In genomic region chr2:197391220-197391717, GRCh38 we compare ENCODE assay signal across 17 cellular contexts.
"Had no signal": no experiment of that assay in that cellular context is flagged by ENCODE, and none has a peak within 500 bp of the region (broad histone marks: within the 10 kb centered on the region; RNA-seq: fewer than 3 reads in every experiment).

No MANE protein-coding gene starts in this region.

- H3K27ac Mint-ChIP-seq: dendritic cell treated with granulocyte-macrophage colony-stimulating factor and Interleukin-4, amounts not matched to agents 40 ng/mL and 50 ng/mL, for 4 days; effector memory CD8-positive, alpha-beta T cell had no signal

- H3K27ac ChIP-seq: esophagus squamous epithelium, heart left ventricle, stomach, thoracic aorta had no signal

- DNase-seq: effector memory CD8-positive, alpha-beta T cell; esophagus squamous epithelium; foreskin melanocyte; heart left ventricle; hippocampal formation; naive thymus-derived CD4-positive, alpha-beta T cell; posterior cingulate gyrus; small intestine; stimulated activated CD4-positive, alpha-beta T cell treated with anti-CD3 and anti-CD28 coated beads, Interleukin-12 subunit alpha, Interleukin-12 subunit beta, amount 100 ng/mL, for 4 hours; stimulated activated naive CD4-positive, alpha-beta T cell; stomach; substantia nigra; trophoblast cell had no signal

- H3K27me3 Mint-ChIP-seq: dendritic cell treated with granulocyte-macrophage colony-stimulating factor and Interleukin-4, amounts not matched to agents 40 ng/mL and 50 ng/mL, for 4 days; effector memory CD8-positive, alpha-beta T cell had no signal

- H3K9me3 ChIP-seq: esophagus squamous epithelium, heart left ventricle, stomach, thoracic aorta had no signal

- FAIRE-seq: colon, small intestine had no signal

- H3K4me1 Mint-ChIP-seq: neural crest cell had no signal

- H3K4me3 ChIP-seq: esophagus squamous epithelium, heart left ventricle, stomach, thoracic aorta had no signal

- H3K4me3 Mint-ChIP-seq: dendritic cell treated with granulocyte-macrophage colony-stimulating factor and Interleukin-4, amounts not matched to agents 40 ng/mL and 50 ng/mL, for 4 days; effector memory CD8-positive, alpha-beta T cell; naive thymus-derived CD4-positive, alpha-beta T cell; neural crest cell had no signal

- H3K9me3 Mint-ChIP-seq: dendritic cell treated with granulocyte-macrophage colony-stimulating factor and Interleukin-4, amounts not matched to agents 40 ng/mL and 50 ng/mL, for 4 days; effector memory CD8-positive, alpha-beta T cell; naive thymus-derived CD4-positive, alpha-beta T cell; neural crest cell had no signal

- H3K27me3 ChIP-seq: esophagus squamous epithelium, heart left ventricle, stomach had no signal

- ATAC-seq: effector memory CD8-positive, alpha-beta T cell; naive thymus-derived CD4-positive, alpha-beta T cell had no signal

- H3K4me1 ChIP-seq: esophagus squamous epithelium, heart left ventricle had no signal
